ENCODE assay signal across 8 cellular contexts in genomic region chr6:53062369-53062639, GRCh38. TPM values are rescaled to one million over a fixed set of nuclear protein-coding genes. Genes with fewer than 3 reads are reported as not detected.
DNase-seq lines count a peak whose midpoint lies in the region; ATAC-seq and TF ChIP-seq lines count a peak whose summit lies in the region.

No MANE protein-coding gene starts in this region.

- ATAC-seq in activated CD8-positive, alpha-beta T cell treated with anti-CD3 and anti-CD28 coated beads, Interleukin-2, amount 10 ng/mL, durations not matched to agents 7 days and 5 days, result no peak
- ATAC-seq in GM19395 (IDR thresholded peaks at IDR 0.05; ENCODE audit: unreplicated experiment), result no peak

- peak overlapping the region; percentile 97 for H3K27ac ChIP-seq in suprapubic skin

- no peaks in the 10 kb centered on the region for H3K9me3 ChIP-seq in suprapubic skin

- H3K27ac Mint-ChIP-seq in activated CD4-positive, alpha-beta T cell treated with anti-CD3 and anti-CD28 coated beads, Interleukin-2, amount 10 ng/mL, durations not matched to agents 7 days and 5 days, result peak overlapping the region; percentile 92
- H3K27ac Mint-ChIP-seq in activated CD8-positive, alpha-beta T cell treated with anti-CD3 and anti-CD28 coated beads, Interleukin-2, amount 10 ng/mL, durations not matched to agents 7 days and 5 days, result peak overlapping the region; percentile 7

- POLR2A ChIA-PET in activated CD4-positive, alpha-beta T cell treated with anti-CD3 and anti-CD28 coated beads, Interleukin-2, amount 10 ng/mL, durations not matched to agents 7 days and 5 days (lab: Charles Lee), result no interaction called here
- POLR2A ChIA-PET in activated CD8-positive, alpha-beta T cell treated with anti-CD3 and anti-CD28 coated beads, Interleukin-2, amount 10 ng/mL, durations not matched to agents 7 days and 5 days (lab: Charles Lee), result no interaction called here

- no peak for DNase-seq in activated CD4-positive, alpha-beta T cell treated with anti-CD3 and anti-CD28 coated beads, Interleukin-2, amount 10 ng/mL, durations not matched to agents 7 days and 5 days
- no peak for DNase-seq in activated CD4-positive, alpha-beta T cell treated with anti-CD3 and anti-CD28 coated beads for 1 hour
- DNase-seq in activated CD8-positive, alpha-beta T cell treated with anti-CD3 and anti-CD28 coated beads, Interleukin-2, amount 10 ng/mL, durations not matched to agents 7 days and 5 days, result no peak
- DNase-seq in left kidney (ENCODE audit: low read depth, low spot score) (peak; percentile 19), suprapubic skin (ENCODE audit: low spot score in 2 of 2) (no peak), NCI-H82 treated with DMSO at 0.1 percent for 48 hours (lab: John Stamatoyannopoulos, UW; ENCODE audit: unreplicated experiment) (no peak)
- no peak for DNase-seq in stimulated activated CD4-positive, alpha-beta T cell treated with anti-CD3 and anti-CD28 coated beads, Interleukin-2, amount 100 ng/mL, for 48 hours

- CTCF ChIA-PET in activated CD4-positive, alpha-beta T cell treated with anti-CD3 and anti-CD28 coated beads, Interleukin-2, amount 10 ng/mL, durations not matched to agents 7 days and 5 days (lab: Charles Lee), result no interaction called here
- CTCF ChIA-PET in activated CD8-positive, alpha-beta T cell treated with anti-CD3 and anti-CD28 coated beads, Interleukin-2, amount 10 ng/mL, durations not matched to agents 7 days and 5 days (lab: Charles Lee), result interaction anchor here (1.6 kb wide), 1 partner anchor 248 kb away, joined by 4 read pairs; no protein-coding TSS in a partner anchor

- H3K9me3 Mint-ChIP-seq in activated CD4-positive, alpha-beta T cell treated with anti-CD3 and anti-CD28 coated beads, Interleukin-2, amount 10 ng/mL, durations not matched to agents 7 days and 5 days, result no peaks in the 10 kb centered on the region
- H3K9me3 Mint-ChIP-seq in activated CD8-positive, alpha-beta T cell treated with anti-CD3 and anti-CD28 coated beads, Interleukin-2, amount 10 ng/mL, durations not matched to agents 7 days and 5 days (ENCODE audit: insufficient read depth), result no peaks in the 10 kb centered on the region

- no peak for TF ChIP-seq EP300 in suprapubic skin (IDR thresholded peaks at IDR 0.05)

- no peaks in the 10 kb centered on the region for H3K36me3 ChIP-seq in suprapubic skin

- no peaks in the 10 kb centered on the region for H3K27me3 ChIP-seq in suprapubic skin

- H3K4me3 Mint-ChIP-seq in activated CD4-positive, alpha-beta T cell treated with anti-CD3 and anti-CD28 coated beads, Interleukin-2, amount 10 ng/mL, durations not matched to agents 7 days and 5 days, result peak overlapping the region; percentile 90
- H3K4me3 Mint-ChIP-seq in activated CD8-positive, alpha-beta T cell treated with anti-CD3 and anti-CD28 coated beads, Interleukin-2, amount 10 ng/mL, durations not matched to agents 7 days and 5 days, result peak overlapping the region; percentile 90

- no peaks in the 10 kb centered on the region for H3K27me3 Mint-ChIP-seq in activated CD4-positive, alpha-beta T cell treated with anti-CD3 and anti-CD28 coated beads, Interleukin-2, amount 10 ng/mL, durations not matched to agents 7 days and 5 days
- no peaks in the 10 kb centered on the region for H3K27me3 Mint-ChIP-seq in activated CD8-positive, alpha-beta T cell treated with anti-CD3 and anti-CD28 coated beads, Interleukin-2, amount 10 ng/mL, durations not matched to agents 7 days and 5 days (ENCODE audit: low read depth)

- H3K36me3 Mint-ChIP-seq in activated CD4-positive, alpha-beta T cell treated with anti-CD3 and anti-CD28 coated beads, Interleukin-2, amount 10 ng/mL, durations not matched to agents 7 days and 5 days (ENCODE audit: low read depth), result no peaks in the 10 kb centered on the region
- H3K36me3 Mint-ChIP-seq in activated CD8-positive, alpha-beta T cell treated with anti-CD3 and anti-CD28 coated beads, Interleukin-2, amount 10 ng/mL, durations not matched to agents 7 days and 5 days (ENCODE audit: low read depth), result no peaks in the 10 kb centered on the region

- H3K4me3 ChIP-seq in suprapubic skin, result peak overlapping the region; percentile 95

- no peak for TF ChIP-seq CTCF in suprapubic skin (IDR thresholded peaks at IDR 0.05)

- no peak for TF ChIP-seq POLR2A in suprapubic skin (IDR thresholded peaks at IDR 0.05)

- 24% methylated on average over 4 of the region's 4 CpGs for WGBS in suprapubic skin

- H3K4me1 Mint-ChIP-seq in activated CD4-positive, alpha-beta T cell treated with anti-CD3 and anti-CD28 coated beads, Interleukin-2, amount 10 ng/mL, durations not matched to agents 7 days and 5 days, result peaks cover 67% of the 10 kb centered on the region
- peaks cover 65% of the 10 kb centered on the region for H3K4me1 Mint-ChIP-seq in activated CD8-positive, alpha-beta T cell treated with anti-CD3 and anti-CD28 coated beads, Interleukin-2, amount 10 ng/mL, durations not matched to agents 7 days and 5 days (ENCODE audit: low read depth)

- peaks cover 63% of the 10 kb centered on the region for H3K4me1 ChIP-seq in suprapubic skin

RNA-seq across cellular contexts. Expression of gene CILK1, which starts 0.7 kb away (rescaled TPM):
- total RNA-seq in activated CD4-positive, alpha-beta T cell treated with anti-CD3 and anti-CD28 coated beads, Interleukin-2, amount 10 ng/mL, durations not matched to agents 7 days and 5 days, result 1 to 10 TPM; 6.8 to 8.4 TPM
- total RNA-seq in activated CD8-positive, alpha-beta T cell treated with anti-CD3 and anti-CD28 coated beads, Interleukin-2, amount 10 ng/mL, durations not matched to agents 7 days and 5 days, result 1 to 10 TPM; 4.1 TPM
- total RNA-seq in suprapubic skin, result 10 to 100 TPM; 15.4 to 26.5 (median 19.8) TPM

RNA-seq across cellular contexts. Expression of gene FBXO9, which starts 2.9 kb away (rescaled TPM):
- 10 to 100 TPM; 72.9 to 88.1 TPM for total RNA-seq in activated CD4-positive, alpha-beta T cell treated with anti-CD3 and anti-CD28 coated beads, Interleukin-2, amount 10 ng/mL, durations not matched to agents 7 days and 5 days
- 10 to 100 TPM; 54.8 to 56.8 TPM for total RNA-seq in activated CD8-positive, alpha-beta T cell treated with anti-CD3 and anti-CD28 coated beads, Interleukin-2, amount 10 ng/mL, durations not matched to agents 7 days and 5 days
- 100 to 1,000 TPM in 1 of 4 donors, 10 to 100 TPM in 3; 35.2 to 113 (median 43.2) TPM for total RNA-seq in suprapubic skin
